ENCODE assay signal across 8 cellular contexts in genomic region chr7:94657771-94658693, GRCh38. TPM values are rescaled to one million over a fixed set of nuclear protein-coding genes. Genes with fewer than 3 reads are reported as not detected.
DNase-seq lines count a peak whose midpoint lies in the region; ATAC-seq and TF ChIP-seq lines count a peak whose summit lies in the region.

No MANE protein-coding gene starts in this region.

- TF ChIP-seq POLR2A in upper lobe of left lung (IDR thresholded peaks at IDR 0.05) = peak in 2 of 4 donors; percentile 34 to 40

- H3K4me1 ChIP-seq in cardiac muscle cell (ENCODE audit: low read depth) (peaks cover 3% of the 10 kb centered on the region), upper lobe of left lung (peaks cover 11 to 38% (median 14%) of the 10 kb centered on the region in 4 donors)

- H3K36me3 ChIP-seq in SU-DHL-6 (ENCODE audit: low read length) = no peaks in the 10 kb centered on the region
- H3K36me3 ChIP-seq in cardiac muscle cell = no peaks in the 10 kb centered on the region
- H3K36me3 ChIP-seq in upper lobe of left lung = no peaks in the 10 kb centered on the region

- H3F3A ChIP-seq in SU-DHL-6 (ENCODE audit: insufficient read depth) = peaks cover 18% of the 10 kb centered on the region

- H3K9me2 ChIP-seq in SU-DHL-6 (replicated peaks; ENCODE audit: insufficient read depth, low read length) = no peaks in the 10 kb centered on the region

- H3K79me2 ChIP-seq in SU-DHL-6 (ENCODE audit: insufficient read depth, low read length) = peaks cover 45% of the 10 kb centered on the region

- DNase-seq in GM12864 (ENCODE audit: low read depth) (peak; percentile 85), NCI-H1417 (lab: John Stamatoyannopoulos, UW) (peak; percentile 94 to 98 (median 94)), cardiac muscle cell (ENCODE audit: low read depth in 1 of 2, low spot score in 1 of 2) (peak; percentile 95 to 97), posterior vena cava (ENCODE audit: low spot score) (peak; percentile 96), upper lobe of left lung (peak; percentile 94 to 97)
- DNase-seq in activated naive CD8-positive, alpha-beta T cell treated with anti-CD3 and anti-CD28 coated beads, Interleukin-2, amount 50 U/mL, for 16 hours (ENCODE audit: low read depth, low spot score) = peak; percentile 88

- ATAC-seq in HG02798 (IDR thresholded peaks at IDR 0.05; ENCODE audit: poor library complexity, unreplicated experiment) (peak; percentile 85), upper lobe of left lung (ENCODE audit: low FRiP score in 2 of 2) (peak; percentile 89 to 95)

- no peak for TF ChIP-seq EP300 in upper lobe of left lung (IDR thresholded peaks at IDR 0.05)

- intact Hi-C loops in posterior vena cava (cut with DNase I) = loop anchor here in 1 of 2 donors (10.0 kb wide), 1 partner anchor 203 kb away; no protein-coding TSS in a partner anchor

- TF ChIP-seq CTCF in GM12864 (IDR thresholded peaks at IDR 0.05; ENCODE audit: low read depth, low read length, missing control alignments) (no peak), SU-DHL-6 (IDR thresholded peaks at IDR 0.05; ENCODE audit: insufficient read depth, low read length, poor library complexity, severe bottlenecking) (no peak), cardiac muscle cell (IDR thresholded peaks at IDR 0.05; ENCODE audit: low read depth, low read length) (no peak), upper lobe of left lung (IDR thresholded peaks at IDR 0.05) (no peak)

- H3K27ac ChIP-seq in SU-DHL-6 (ENCODE audit: low read depth, low read length) (no peak overlapping the region; the same call in 1 of the 2 replicates), cardiac muscle cell (peak overlapping the region; percentile 65), upper lobe of left lung (peak overlapping the region in 2 of 4 donors; percentile 47 to 56)

- H3K9ac ChIP-seq in SU-DHL-6 (ENCODE audit: low read length) = peak overlapping the region; percentile 65

- H3K27me3 ChIP-seq in SU-DHL-6 (ENCODE audit: low read length) = no peaks in the 10 kb centered on the region
- peaks cover 12% of the 10 kb centered on the region for H3K27me3 ChIP-seq in cardiac muscle cell
- H3K27me3 ChIP-seq in upper lobe of left lung = peaks cover 0 to 5% (median 0%) of the 10 kb centered on the region in 4 donors

- H2AFZ ChIP-seq in SU-DHL-6 (ENCODE audit: low read depth, low read length, severe bottlenecking) = no peak overlapping the region

- peaks cover 46% of the 10 kb centered on the region for H4K20me1 ChIP-seq in SU-DHL-6 (ENCODE audit: low read depth, low read length)

- peak overlapping the region; percentile 93 for H3K4me2 ChIP-seq in SU-DHL-6 (ENCODE audit: low read depth, low read length, poor library complexity, severe bottlenecking)

- WGBS in upper lobe of left lung, 2 donors = 30 to 57% methylated on average over 23 to 37 of the region's 38 CpGs

- H3K9me3 ChIP-seq in SU-DHL-6 (ENCODE audit: insufficient read depth, low read length) = no peaks in the 10 kb centered on the region
- H3K9me3 ChIP-seq in cardiac muscle cell (ENCODE audit: low read depth) = no peaks in the 10 kb centered on the region
- no peaks in the 10 kb centered on the region for H3K9me3 ChIP-seq in upper lobe of left lung

- H3K4me3 ChIP-seq in GM12864 (ENCODE audit: low read depth, low read length) (peak overlapping the region; percentile 59; the same call in 1 of the 2 replicates), SU-DHL-6 (ENCODE audit: insufficient read depth, low read length, poor library complexity, severe bottlenecking) (peak overlapping the region; percentile 57), cardiac muscle cell (peak overlapping the region; percentile 51), upper lobe of left lung (peak overlapping the region in 3 of 4 donors; percentile 60 to 73 (median 69))

RNA-seq across cellular contexts. Expression of gene SGCE, which starts 2.1 kb away (rescaled TPM):
- total RNA-seq in cardiac muscle cell (48.8 and 58.8 TPM in 2 replicates), posterior vena cava (10 to 100 TPM; 59.4 to 67.2 TPM), upper lobe of left lung (100 to 1,000 TPM in 1 of 6 donors, 10 to 100 TPM in 5; 42.8 to 136 (median 68.1) TPM)
- 65.0 and 105 TPM in 2 replicates for polyA plus RNA-seq in cardiac muscle cell
